In the genomic region with DNA sequence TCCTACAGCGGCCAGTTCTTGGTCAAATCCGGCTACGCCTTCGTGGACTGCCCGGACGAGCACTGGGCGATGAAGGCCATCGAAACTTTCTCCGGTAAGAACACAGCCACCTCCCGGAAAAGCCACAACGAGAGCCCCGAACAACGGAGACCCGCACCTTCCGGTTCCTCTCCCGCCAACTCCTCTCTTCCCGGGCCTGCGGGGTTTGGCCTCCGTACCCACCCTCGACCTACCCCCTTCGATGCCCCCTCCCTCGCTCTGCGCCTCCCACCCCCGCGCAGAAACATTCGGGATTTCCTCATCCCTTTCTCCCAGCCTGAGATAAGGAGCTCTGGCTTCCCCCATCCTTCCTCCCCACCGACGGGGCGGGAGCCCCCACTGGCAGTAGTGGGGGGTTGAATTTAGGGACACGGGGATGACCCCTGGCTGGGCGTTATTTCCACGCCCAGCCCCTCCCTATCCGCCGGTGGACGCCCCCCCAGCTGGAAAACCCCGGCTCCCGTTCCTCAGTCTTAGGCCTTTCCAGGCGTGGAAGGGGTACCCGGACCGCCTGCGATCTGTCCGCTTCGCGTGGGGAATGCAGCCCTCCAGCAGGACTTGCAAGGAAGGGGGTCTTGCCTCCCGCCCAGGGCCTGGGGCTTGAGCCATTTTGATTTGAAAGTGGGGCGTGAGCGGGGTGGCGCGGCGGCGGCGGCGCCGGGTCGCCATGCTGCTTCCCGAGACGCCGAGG, we compare ENCODE assay signal across 9 cellular contexts. TPM values are rescaled to one million over a fixed set of nuclear protein-coding genes. Genes with fewer than 3 reads are reported as not detected.
DNase-seq lines count a peak whose midpoint lies in the region; ATAC-seq, FAIRE-seq and TF ChIP-seq lines count a peak whose summit lies in the region.
"Had no signal": no experiment of that assay in that cellular context is flagged by ENCODE, and none has a peak within 500 bp of the region (broad histone marks: within the 10 kb centered on the region; RNA-seq: fewer than 3 reads in every experiment).

No MANE protein-coding gene starts in this region.

- peak overlapping the region; percentile 99 for H4K91ac ChIP-seq in IMR-90 (ENCODE audit: insufficient read depth, low read depth, low read length)

- H3K79me1 ChIP-seq in IMR-90 (ENCODE audit: low read depth in 1 of 2, low read length in 2 of 2) = peaks cover 0 to 15% of the 10 kb centered on the region in 2 experiments; a peak in 2 of 4 replicates

- TF ChIP-seq POLR2A in IMR-90 (IDR thresholded peaks at IDR 0.05; ENCODE audit: low read depth, low read length) (no peak), GM12878 (IDR thresholded peaks at IDR 0.05; ENCODE audit: low read depth, low read length) (no peak), gastroesophageal sphincter (IDR thresholded peaks at IDR 0.05) (no peak)

- H3K9me3 ChIP-seq in CD8-positive, alpha-beta memory T cell (ENCODE audit: low read length) = no peaks in the 10 kb centered on the region
- H3K9me3 ChIP-seq in IMR-90 (ENCODE audit: control insufficient read depth, insufficient read depth, low read length) (no peaks in the 10 kb centered on the region), GM12878 (replicated peaks; ENCODE audit: control insufficient read depth, insufficient read depth, low read length) (no peaks in the 10 kb centered on the region), gastroesophageal sphincter (no peaks in the 10 kb centered on the region)

- peak overlapping the region; percentile 99 for H3K4ac ChIP-seq in IMR-90 (ENCODE audit: low read depth, low read length)

- TF ChIP-seq CTCF in IMR-90 (conservative IDR thresholded peaks at IDR 0.05; ENCODE audit: low read depth, low read length) (no peak), GM12878 (IDR thresholded peaks at IDR 0.05 in 2 of 3, conservative IDR thresholded peaks at IDR 0.05 in 1 of 3; ENCODE audit: control insufficient read depth in 2 of 3, extremely low read depth in 1 of 3, insufficient read depth in 1 of 3, low read depth in 3 of 3, low read length in 3 of 3) (no peak), gastroesophageal sphincter (IDR thresholded peaks at IDR 0.05) (no peak)

- peak overlapping the region; percentile 98 for H2AK9ac ChIP-seq in IMR-90 (replicated peaks; ENCODE audit: low read depth, low read length, poor library complexity)

- no peak for FAIRE-seq in GM12878 (lab: Jason Lieb, UNC)

- H2BK20ac ChIP-seq in IMR-90 (ENCODE audit: low read depth, low read length) = peak overlapping the region; percentile 6; the same call in 1 of the 2 replicates

- SMC1A ChIA-PET in GM12878 (lab: Charles Lee; ENCODE audit: uncharacterized antibody, unreplicated experiment) = no interaction called here

- H3K4me1 Mint-ChIP-seq in CD8-positive, alpha-beta memory T cell = peaks cover 19 to 34% (median 30%) of the 10 kb centered on the region in 3 donors

- H2AK5ac ChIP-seq in IMR-90 (ENCODE audit: low read depth, low read length) = peak overlapping the region; percentile 59

- peak overlapping the region; percentile 87 for H2AFZ ChIP-seq in IMR-90 (replicated peaks; ENCODE audit: low read length, poor library complexity)
- peak overlapping the region; percentile 44 for H2AFZ ChIP-seq in GM12878 (ENCODE audit: control insufficient read depth, low read depth, low read length)

- peak overlapping the region; percentile 88 for H2BK120ac ChIP-seq in IMR-90 (ENCODE audit: low read depth, low read length)

- H2BK5ac ChIP-seq in IMR-90 (ENCODE audit: low read depth, low read length, poor library complexity, severe bottlenecking) = peak overlapping the region; percentile 90

- H3K9me3 Mint-ChIP-seq in CD8-positive, alpha-beta memory T cell = peaks cover 0 to 11% (median 8%) of the 10 kb centered on the region in 5 donors

- peak overlapping the region; percentile 91 for H3K18ac ChIP-seq in IMR-90 (ENCODE audit: low read depth, low read length)

- peak overlapping the region; percentile 98 for H3K14ac ChIP-seq in IMR-90 (replicated peaks; ENCODE audit: low read depth, low read length)

- dilution Hi-C loops in IMR-90 (cut with HindIII; ENCODE audit: low sequenced_read_pairs, unreplicated experiment) = no loop called here

- no peak for TF ChIP-seq EP300 in GM12878 (IDR thresholded peaks at IDR 0.05; ENCODE audit: borderline replicate concordance in 1 of 2, control insufficient read depth in 1 of 2, low read depth in 2 of 2, low read length in 2 of 2)
- no peak for TF ChIP-seq EP300 in gastroesophageal sphincter (IDR thresholded peaks at IDR 0.05)

- H4K5ac ChIP-seq in IMR-90 (ENCODE audit: low read depth, low read length) = peak overlapping the region; percentile 95

- peak overlapping the region; percentile 97 for H3K9ac ChIP-seq in IMR-90 (ENCODE audit: low read depth, low read length)
- H3K9ac ChIP-seq in GM12878 (ENCODE audit: control insufficient read depth, insufficient read depth, low read length) = no peak overlapping the region

- peaks cover 72% of the 10 kb centered on the region for H3K27me3 ChIP-seq in CD8-positive, alpha-beta memory T cell (ENCODE audit: insufficient read depth, low read length, poor library complexity, severe bottlenecking)
- H3K27me3 ChIP-seq in IMR-90 (ENCODE audit: control insufficient read depth, insufficient read depth, low read length) = peaks cover 18% of the 10 kb centered on the region
- peaks cover 17 to 29% of the 10 kb centered on the region in 2 experiments for H3K27me3 ChIP-seq in GM12878 (replicated peaks in 1 of 2; ENCODE audit: control insufficient read depth in 2 of 2, insufficient read depth in 2 of 2, low read length in 1 of 2)
- H3K27me3 ChIP-seq in gastroesophageal sphincter = peaks cover 100% of the 10 kb centered on the region

- H3K4me1 ChIP-seq in CD8-positive, alpha-beta memory T cell (ENCODE audit: insufficient read depth, low read length) = peaks cover 32% of the 10 kb centered on the region
- no peaks in the 10 kb centered on the region for H3K4me1 ChIP-seq in IMR-90 (ENCODE audit: control insufficient read depth, insufficient read depth, low read length)
- peaks cover 4% of the 10 kb centered on the region; the same call in 1 of the 2 replicates for H3K4me1 ChIP-seq in GM12878 (ENCODE audit: control insufficient read depth, insufficient read depth, low read length)
- peaks cover 0 to 34% (median 27%) of the 10 kb centered on the region in 3 donors for H3K4me1 ChIP-seq in gastroesophageal sphincter

- 0% methylated on average over 13 of the region's 58 CpGs; no CpG with 5 or more reads in 1 of the 2 experiments for WGBS in IMR-90 (ENCODE audit: extremely low coverage in 2 of 2, insufficient read length in 1 of 2), 2 experiments
- WGBS in GM12878 (ENCODE audit: insufficient coverage, insufficient replicate concordance, low lambda C conversion rate, missing lambda C conversion rate) = 13% methylated on average over 54 of the region's 58 CpGs
- WGBS in gastroesophageal sphincter (ENCODE audit: low coverage in 1 of 2), 2 donors = 8% methylated on average over 15 of the region's 58 CpGs; no CpG with 5 or more reads in 1 of the 2 donors

- H3K36me3 ChIP-seq in CD8-positive, alpha-beta memory T cell (ENCODE audit: insufficient read depth, low read length) = no peaks in the 10 kb centered on the region
- H3K36me3 ChIP-seq in IMR-90 (ENCODE audit: control insufficient read depth, insufficient read depth, low read length) = no peaks in the 10 kb centered on the region
- H3K36me3 ChIP-seq in GM12878 (ENCODE audit: control insufficient read depth in 2 of 2, insufficient read depth in 2 of 2, low read length in 1 of 2) = no peaks in the 10 kb centered on the region
- H3K36me3 ChIP-seq in gastroesophageal sphincter = no peaks in the 10 kb centered on the region

- peaks cover 73 to 92% of the 10 kb centered on the region in 2 donors for H3K27me3 Mint-ChIP-seq in CD8-positive, alpha-beta memory T cell

- peak overlapping the region; percentile 72 for H3K4me2 ChIP-seq in IMR-90 (ENCODE audit: low read depth, low read length)
- H3K4me2 ChIP-seq in GM12878 (ENCODE audit: control insufficient read depth, insufficient read depth) = peak overlapping the region; percentile 81

- in situ Hi-C loops in IMR-90 (cut with MboI; ENCODE audit: low sequenced_read_pairs) = no loop called here
- in situ Hi-C loops in GM12878 (cut with MboI) = no loop called here

- H4K8ac ChIP-seq in IMR-90 (ENCODE audit: low read depth in 2 of 2, low read length in 2 of 2) = peak overlapping the region; percentile 89 to 100

- DNase-seq in CD8-positive, alpha-beta memory T cell = no peak
- no peak for DNase-seq in IMR-90
- DNase-seq in GM12878 (ENCODE audit: low read depth, low spot score) = no peak
- peak; percentile 44 for DNase-seq in myocyte (ENCODE audit: low read depth)
- DNase-seq in NCI-H1436 (lab: John Stamatoyannopoulos, UW) = no peak
- no peak for DNase-seq in NCI-H2081 treated with DMSO at 0.1 percent for 48 hours (lab: John Stamatoyannopoulos, UW)

- intact Hi-C loops in IMR-90 (cut with micrococcal nuclease) = loop anchor here (1.0 to 2.0 kb wide), 2 partner anchors 25 to 54 kb away; a partner anchor contains a TSS
- intact Hi-C loops in GM12878 (cut with micrococcal nuclease; ENCODE audit: unreplicated experiment) = no loop called here

- H3K27ac Mint-ChIP-seq in CD8-positive, alpha-beta memory T cell = peak overlapping the region in 2 of 8 donors; percentile 29 to 63

- H3K36me3 Mint-ChIP-seq in CD8-positive, alpha-beta memory T cell = no peaks in the 10 kb centered on the region

- H3K79me2 ChIP-seq in GM12878 (ENCODE audit: control insufficient read depth, insufficient read depth, low read length) = no peaks in the 10 kb centered on the region

- peak overlapping the region; percentile 98; the same call in 1 of the 3 replicates for H2BK15ac ChIP-seq in IMR-90 (ENCODE audit: low read depth, low read length)

- peaks cover 2% of the 10 kb centered on the region; the same call in 1 of the 2 replicates for H4K20me1 ChIP-seq in IMR-90 (ENCODE audit: insufficient read depth, low read length)
- no peaks in the 10 kb centered on the region; the same call in 1 of the 2 replicates for H4K20me1 ChIP-seq in GM12878 (ENCODE audit: control insufficient read depth, insufficient read depth)

- POLR2A ChIA-PET in CD8-positive, alpha-beta memory T cell (lab: Charles Lee) = interaction anchor here (0.8 kb wide), 2 partner anchors 53 to 788 kb away, joined by 3 to 4 read pairs; a partner anchor contains a TSS
- POLR2A ChIA-PET in IMR-90 (lab: Charles Lee; ENCODE audit: unreplicated experiment) (interaction anchor here (0.6 to 0.7 kb wide), 3 partner anchors 20 to 32 kb away, joined by 5 to 27 read pairs (median 6); a partner anchor contains a TSS), GM12878 (lab: Charles Lee) (interaction anchor here (0.6 to 0.7 kb wide), 5 partner anchors 89 to 897 kb away, joined by 3 to 9 read pairs (median 4); a partner anchor contains a TSS)

- H3K4me3 Mint-ChIP-seq in CD8-positive, alpha-beta memory T cell = peak overlapping the region in 6 of 7 donors; percentile 57 to 85 (median 64)

- peak overlapping the region; percentile 76 for H3K27ac ChIP-seq in CD8-positive, alpha-beta memory T cell (ENCODE audit: low read depth, low read length)
- peak overlapping the region; percentile 95 for H3K27ac ChIP-seq in IMR-90 (ENCODE audit: insufficient read depth, low read length)
- no peak overlapping the region for H3K27ac ChIP-seq in GM12878 (ENCODE audit: control insufficient read depth, insufficient read depth)
- no peak overlapping the region for H3K27ac ChIP-seq in gastroesophageal sphincter

- RAD21 ChIA-PET in GM12878 (lab: Charles Lee; ENCODE audit: unreplicated experiment) = interaction anchor here (0.6 to 1.6 kb wide), 5 partner anchors 10 to 113 kb away, joined by 3 to 5 read pairs (median 3); no protein-coding TSS in a partner anchor

- peak overlapping the region; percentile 99 for H3K56ac ChIP-seq in IMR-90 (ENCODE audit: extremely low read depth, insufficient read depth, low read length)

- H3K4me3 ChIP-seq in CD8-positive, alpha-beta memory T cell (ENCODE audit: low read length) = peak overlapping the region; percentile 25
- H3K4me3 ChIP-seq in IMR-90 (ENCODE audit: insufficient read depth, low read depth, low read length) = peak overlapping the region; percentile 93
- peak overlapping the region; percentile 53 for H3K4me3 ChIP-seq in GM12878
- H3K4me3 ChIP-seq in gastroesophageal sphincter = peak overlapping the region in 1 of 2 donors; percentile 27

- H3K9me1 ChIP-seq in IMR-90 (ENCODE audit: insufficient read depth, low read length) = no peaks in the 10 kb centered on the region

- CTCF ChIA-PET in CD8-positive, alpha-beta memory T cell (lab: Charles Lee) = no interaction called here
- CTCF ChIA-PET in IMR-90 (lab: Yijun Ruan, JAX) (interaction anchor here (0.8 kb wide), 1 partner anchor 10 kb away, joined by 3 read pairs; no protein-coding TSS in a partner anchor), GM12878 (lab: Yijun Ruan, JAX) (no interaction called here)

- ATAC-seq in IMR-90 (ENCODE audit: low read depth) = peak; percentile 38
- peak; percentile 39 for ATAC-seq in GM12878
- ATAC-seq in HG03354 (IDR thresholded peaks at IDR 0.05; ENCODE audit: poor library complexity, severe bottlenecking, unreplicated experiment) = no peak
- ATAC-seq in gastroesophageal sphincter = no peak

- TF ChIP-seq RAD21 in IMR-90 (IDR thresholded peaks at IDR 0.05; ENCODE audit: low read length) = no peak
- TF ChIP-seq RAD21 in GM12878 (IDR thresholded peaks at IDR 0.05; ENCODE audit: insufficient read depth, low read depth, low read length) = no peak

- peak overlapping the region; percentile 98 for H3K23ac ChIP-seq in IMR-90 (ENCODE audit: low read depth, low read length)

- no TSS peak for BruUV-seq in IMR-90 (replicated peaks; lab: Mats Ljungman, UMichigan)
- no TSS peak for BruUV-seq in GM12878 (replicated peaks; lab: Mats Ljungman, UMichigan)

RNA-seq across cellular contexts. Expression of a gene that starts 0.8 kb away (rescaled TPM):
- total RNA-seq in CD8-positive, alpha-beta memory T cell = under 1 TPM; 0.24 to 0.28 TPM
- polyA plus RNA-seq in CD8-positive, alpha-beta memory T cell = not detected
- total RNA-seq in IMR-90 (2012; rRNA removed) (10.2 and 11.9 TPM in 2 replicates), GM12878 (2014; rRNA removed) (0.05 and 0.11 TPM in 2 replicates), GM12878 (2014; rRNA removed; fragmentation: Illumina TruSeq; extraction: Trizol) (0.09 and 0.13 TPM in 2 replicates), GM12878 (2021) (1.2 and 2.4 TPM in 2 replicates), myocyte (6.7 and 9.3 TPM in 2 replicates), gastroesophageal sphincter (under 1 TPM in 1 of 4 donors, not detected in 3; 0.04 TPM)
- polyA plus RNA-seq in IMR-90 (2012; rRNA removed) (12.2 and 13.1 TPM in 2 replicates), GM12878 (2011; rRNA removed) (0.07 and 0.08 TPM in 2 replicates), GM12878 (2014; fragmentation: Illumina TruSeq; extraction: Trizol) (0.15 and 0.17 TPM in 2 replicates), GM12878 (2014; fragmentation: Nextera tagmentation; extraction: Ambion mirVana) (under 1 TPM in 1 of 2 experiments, not detected in 1; 0.04 TPM), GM12878 (2014; rRNA removed) (0.09 and 0.28 TPM in 2 replicates), GM12878 (2016; fragmentation: Nextera tagmentation; extraction: Ambion mirVana) (under 1 TPM; 0.08 to 0.35 TPM)
- 9.1 and 9.2 TPM in 2 replicates for polyA plus RNA-seq in IMR-90 (2012; cell fraction: cytosol; rRNA removed)
- 23.6 and 36.0 TPM in 2 replicates for polyA plus RNA-seq in IMR-90 (2012; cell fraction: nucleus; rRNA removed; ENCODE audit: low replicate concordance)
- 39.8 and 44.7 TPM in 2 replicates for total RNA-seq in GM12878 (2013; cell fraction: nucleolus; rRNA removed)
- 0.13 TPM for polyA plus RNA-seq in GM12878 (2011; ENCODE audit: low read depth)
- 0.07 and 0.16 TPM in 2 replicates for polyA plus RNA-seq in GM12878 (2011; cell fraction: cytosol; rRNA removed)
- polyA plus RNA-seq in GM12878 (2011; cell fraction: nucleus; rRNA removed) = 0.20 and 0.61 TPM in 2 replicates
- 0.31 and 0.41 TPM in 2 replicates for polyA plus RNA-seq in GM12878 (2012)
- polyA minus RNA-seq in GM12878 (2011; rRNA and poly(A)+ RNA removed) = 0.15 TPM in 2 replicates
- 0.10 TPM in 1 of 2 replicates, not detected in the other for polyA minus RNA-seq in GM12878 (2011; cell fraction: cytosol; rRNA and poly(A)+ RNA removed)
- polyA minus RNA-seq in GM12878 (2011; cell fraction: nucleus; rRNA and poly(A)+ RNA removed) = under 0.01 and 0.10 TPM in 2 replicates
- polyA plus RNA-seq in myocyte (2012) = 10.8 TPM

RNA-seq across cellular contexts. Expression of a gene that starts 29.6 kb away (rescaled TPM):
- not detected for total RNA-seq in CD8-positive, alpha-beta memory T cell
- polyA plus RNA-seq in CD8-positive, alpha-beta memory T cell = not detected
- total RNA-seq in IMR-90 (2012; rRNA removed) = not detected in 2 replicates
- 0.44 TPM in 1 of 2 replicates, not detected in the other for polyA plus RNA-seq in IMR-90 (2012; rRNA removed)
- 0.12 TPM in 1 of 2 replicates, not detected in the other for polyA plus RNA-seq in IMR-90 (2012; cell fraction: cytosol; rRNA removed)
- not detected in 2 replicates for polyA plus RNA-seq in IMR-90 (2012; cell fraction: nucleus; rRNA removed; ENCODE audit: low replicate concordance)
- total RNA-seq in GM12878 (2013; cell fraction: nucleolus; rRNA removed) = not detected in 2 replicates
- total RNA-seq in GM12878 (2014; rRNA removed) = not detected in 2 replicates
- not detected in 2 replicates for total RNA-seq in GM12878 (2014; rRNA removed; fragmentation: Illumina TruSeq; extraction: Trizol)
- not detected in 2 replicates for total RNA-seq in GM12878 (2021)
- polyA plus RNA-seq in GM12878 (2011; ENCODE audit: low read depth) = not detected
- not detected in 2 replicates for polyA plus RNA-seq in GM12878 (2011; rRNA removed)
- polyA plus RNA-seq in GM12878 (2011; cell fraction: cytosol; rRNA removed) = not detected in 2 replicates
- polyA plus RNA-seq in GM12878 (2011; cell fraction: nucleus; rRNA removed) = not detected in 2 replicates
- polyA plus RNA-seq in GM12878 (2012) = not detected in 2 replicates
- not detected in 2 replicates for polyA plus RNA-seq in GM12878 (2014; fragmentation: Illumina TruSeq; extraction: Trizol)
- polyA plus RNA-seq in GM12878 (2014; fragmentation: Nextera tagmentation; extraction: Ambion mirVana) = not detected
- not detected in 2 replicates for polyA plus RNA-seq in GM12878 (2014; rRNA removed)
- not detected for polyA plus RNA-seq in GM12878 (2016; fragmentation: Nextera tagmentation; extraction: Ambion mirVana)
- not detected in 2 replicates for polyA minus RNA-seq in GM12878 (2011; rRNA and poly(A)+ RNA removed)
- not detected in 2 replicates for polyA minus RNA-seq in GM12878 (2011; cell fraction: cytosol; rRNA and poly(A)+ RNA removed)
- polyA minus RNA-seq in GM12878 (2011; cell fraction: nucleus; rRNA and poly(A)+ RNA removed) = not detected in 2 replicates
- not detected in 2 replicates for total RNA-seq in myocyte
- 0.64 TPM for polyA plus RNA-seq in myocyte (2012)
- not detected for total RNA-seq in gastroesophageal sphincter
- total RNA-seq: mononuclear cell had no signal

RNA-seq across cellular contexts. Expression of a gene that starts 53.4 kb away (rescaled TPM):
- total RNA-seq in CD8-positive, alpha-beta memory T cell = 100 to 1,000 TPM; 151 to 161 TPM
- 113 TPM for polyA plus RNA-seq in CD8-positive, alpha-beta memory T cell
- total RNA-seq in IMR-90 (2012; rRNA removed) (171 and 191 TPM in 2 replicates), GM12878 (2014; rRNA removed) (83.7 and 86.1 TPM in 2 replicates), GM12878 (2014; rRNA removed; fragmentation: Illumina TruSeq; extraction: Trizol) (80.2 and 80.8 TPM in 2 replicates), GM12878 (2021) (108 and 112 TPM in 2 replicates), myocyte (93.2 and 113 TPM in 2 replicates), gastroesophageal sphincter (100 to 1,000 TPM in 1 of 4 donors, 10 to 100 TPM in 3; 74.3 to 127 (median 97.0) TPM)
- polyA plus RNA-seq in IMR-90 (2012; rRNA removed) (178 and 181 TPM in 2 replicates), GM12878 (2011; rRNA removed) (71.8 and 86.1 TPM in 2 replicates), GM12878 (2014; fragmentation: Illumina TruSeq; extraction: Trizol) (96.9 and 105 TPM in 2 replicates), GM12878 (2014; fragmentation: Nextera tagmentation; extraction: Ambion mirVana) (10 to 100 TPM in 1 of 2 experiments, 1 to 10 TPM in 1; 6.1 to 18.1 TPM), GM12878 (2014; rRNA removed) (116 and 123 TPM in 2 replicates), GM12878 (2016; fragmentation: Nextera tagmentation; extraction: Ambion mirVana) (100 to 1,000 TPM; 188 to 228 TPM)
- polyA plus RNA-seq in IMR-90 (2012; cell fraction: cytosol; rRNA removed) = 229 and 242 TPM in 2 replicates
- 106 and 120 TPM in 2 replicates for polyA plus RNA-seq in IMR-90 (2012; cell fraction: nucleus; rRNA removed; ENCODE audit: low replicate concordance)
- total RNA-seq in GM12878 (2013; cell fraction: nucleolus; rRNA removed) = 35.7 and 49.5 TPM in 2 replicates
- polyA plus RNA-seq in GM12878 (2011; ENCODE audit: low read depth) = 41.0 TPM
- 101 and 108 TPM in 2 replicates for polyA plus RNA-seq in GM12878 (2011; cell fraction: cytosol; rRNA removed)
- 37.4 and 43.9 TPM in 2 replicates for polyA plus RNA-seq in GM12878 (2011; cell fraction: nucleus; rRNA removed)
- polyA plus RNA-seq in GM12878 (2012) = 65.3 and 77.0 TPM in 2 replicates
- polyA minus RNA-seq in GM12878 (2011; rRNA and poly(A)+ RNA removed) = 75.5 and 76.3 TPM in 2 replicates
- polyA minus RNA-seq in GM12878 (2011; cell fraction: cytosol; rRNA and poly(A)+ RNA removed) = 19.9 and 26.8 TPM in 2 replicates
- 8.1 and 17.5 TPM in 2 replicates for polyA minus RNA-seq in GM12878 (2011; cell fraction: nucleus; rRNA and poly(A)+ RNA removed)
- polyA plus RNA-seq in myocyte (2012) = 193 TPM

Comparison
In these comparisons a context has a peak if more than half of its experiments do, and no peak if none do; other contexts are left out.
1. H3K27ac ChIP-seq: peak in CD8-positive, alpha-beta memory T cell (single experiment) and IMR-90 (single experiment); none in GM12878 (single experiment) and gastroesophageal sphincter (0 of 4).
2. ATAC-seq: peak in IMR-90 (single experiment) and GM12878 (single experiment); none in HG03354 (single experiment) and gastroesophageal sphincter (single experiment).